ENCODE assay signal across 18 cellular contexts in genomic region chr5:166594552-166594951, GRCh38.
"Had no signal": no experiment of that assay in that cellular context is flagged by ENCODE, and none has a peak within 500 bp of the region (broad histone marks: within the 10 kb centered on the region; RNA-seq: fewer than 3 reads in every experiment).

No MANE protein-coding gene starts in this region.

- H3K4me3 Mint-ChIP-seq: activated CD4-positive, alpha-beta memory T cell treated with anti-CD3 and anti-CD28 coated beads for 36 hours; activated naive CD4-positive, alpha-beta T cell treated with anti-CD3 and anti-CD28 coated beads for 36 hours; activated naive CD8-positive, alpha-beta T cell treated with anti-CD3 and anti-CD28 coated beads, Interleukin-2, amount 10 ng/mL, durations not matched to agents 7 days and 5 days; activated T-cell treated with anti-CD3 and anti-CD28 coated beads, Interleukin-2, amount 50 U/mL, for 72 hours; mesothelial cell of epicardium; naive thymus-derived CD8-positive, alpha-beta T cell; stimulated activated naive B cell treated with anti-CD40 and anti-IgM and Interleukin-4, amounts not matched to agents 10 μg/mL and 1 μg/mL and 100 μg/mL, for 72 hours had no signal

- H3K27ac Mint-ChIP-seq: activated CD4-positive, alpha-beta memory T cell treated with anti-CD3 and anti-CD28 coated beads for 36 hours; activated naive CD4-positive, alpha-beta T cell treated with anti-CD3 and anti-CD28 coated beads for 36 hours; activated naive CD8-positive, alpha-beta T cell treated with anti-CD3 and anti-CD28 coated beads, Interleukin-2, amount 10 ng/mL, durations not matched to agents 7 days and 5 days; activated T-cell treated with anti-CD3 and anti-CD28 coated beads, Interleukin-2, amount 50 U/mL, for 72 hours; naive thymus-derived CD8-positive, alpha-beta T cell; stimulated activated naive B cell treated with anti-CD40 and anti-IgM and Interleukin-4, amounts not matched to agents 10 μg/mL and 1 μg/mL and 100 μg/mL, for 72 hours had no signal

- H3K4me1 Mint-ChIP-seq: activated naive CD8-positive, alpha-beta T cell treated with anti-CD3 and anti-CD28 coated beads, Interleukin-2, amount 10 ng/mL, durations not matched to agents 7 days and 5 days; naive thymus-derived CD8-positive, alpha-beta T cell; stimulated activated naive B cell treated with anti-CD40 and anti-IgM and Interleukin-4, amounts not matched to agents 10 μg/mL and 1 μg/mL and 100 μg/mL, for 72 hours had no signal

- H3K36me3 Mint-ChIP-seq: activated CD4-positive, alpha-beta memory T cell treated with anti-CD3 and anti-CD28 coated beads for 36 hours; activated naive CD8-positive, alpha-beta T cell treated with anti-CD3 and anti-CD28 coated beads, Interleukin-2, amount 10 ng/mL, durations not matched to agents 7 days and 5 days; mesothelial cell of epicardium; stimulated activated naive B cell treated with anti-CD40 and anti-IgM and Interleukin-4, amounts not matched to agents 10 μg/mL and 1 μg/mL and 100 μg/mL, for 72 hours had no signal

- H3K27me3 Mint-ChIP-seq: activated CD4-positive, alpha-beta memory T cell treated with anti-CD3 and anti-CD28 coated beads for 36 hours; activated naive CD8-positive, alpha-beta T cell treated with anti-CD3 and anti-CD28 coated beads, Interleukin-2, amount 10 ng/mL, durations not matched to agents 7 days and 5 days; naive thymus-derived CD8-positive, alpha-beta T cell; stimulated activated naive B cell treated with anti-CD40 and anti-IgM and Interleukin-4, amounts not matched to agents 10 μg/mL and 1 μg/mL and 100 μg/mL, for 72 hours had no signal

- H3K4me1 ChIP-seq: foreskin keratinocyte, sigmoid colon, upper lobe of left lung had no signal

- DNase-seq: activated CD4-positive, alpha-beta memory T cell treated with anti-CD3 and anti-CD28 coated beads for 36 hours; activated CD4-positive, alpha-beta T cell treated with anti-CD3 and anti-CD28 coated beads for 48 hours; activated effector memory CD4-positive, alpha-beta T cell treated with Interleukin-2 at 50 U/mL for 16 hours; activated naive CD4-positive, alpha-beta T cell treated with anti-CD3 and anti-CD28 coated beads for 36 hours; activated naive CD8-positive, alpha-beta T cell treated with anti-CD3 and anti-CD28 coated beads, Interleukin-2, amount 10 ng/mL, durations not matched to agents 7 days and 5 days; activated T-cell treated with anti-CD3 and anti-CD28 coated beads, Interleukin-2, amount 50 U/mL, for 72 hours; foreskin keratinocyte; hippocampal formation; left ventricle myocardium superior; mammary epithelial cell; naive thymus-derived CD8-positive, alpha-beta T cell; sigmoid colon; stimulated activated CD4-positive, alpha-beta T cell treated with anti-CD3 and anti-CD28 coated beads, Interleukin-2, amount 100 ng/mL, for 48 hours; stimulated activated CD8-positive, alpha-beta memory T cell treated with anti-CD3 and anti-CD28 coated beads, Interleukin-4, amount 100 ng/mL, for 48 hours; stimulated activated naive B cell treated with anti-CD40 and anti-IgM and Interleukin-4, amounts not matched to agents 10 μg/mL and 1 μg/mL and 100 μg/mL, for 72 hours; upper lobe of left lung had no signal

- H3K27ac ChIP-seq: foreskin keratinocyte, sigmoid colon, thoracic aorta, upper lobe of left lung had no signal

- ATAC-seq: activated T-cell treated with anti-CD3 and anti-CD28 coated beads, Interleukin-2, amount 50 U/mL, for 72 hours; foreskin keratinocyte; left ventricle myocardium superior; naive thymus-derived CD8-positive, alpha-beta T cell; stimulated activated naive B cell treated with anti-CD40 and anti-IgM and Interleukin-4, amounts not matched to agents 10 μg/mL and 1 μg/mL and 100 μg/mL, for 72 hours had no signal

- H3K36me3 ChIP-seq: sigmoid colon, thoracic aorta, upper lobe of left lung had no signal

- H3K27me3 ChIP-seq: foreskin keratinocyte, sigmoid colon, upper lobe of left lung had no signal

- H3K9me3 ChIP-seq: sigmoid colon, thoracic aorta, upper lobe of left lung had no signal

- H3K4me3 ChIP-seq: sigmoid colon, thoracic aorta, upper lobe of left lung had no signal

- H3K9me3 Mint-ChIP-seq: activated CD4-positive, alpha-beta memory T cell treated with anti-CD3 and anti-CD28 coated beads for 36 hours; mesothelial cell of epicardium had no signal
